In genomic region chr10:110229155-110229554, GRCh38 we compare ENCODE assay signal across 18 cellular contexts.
"Had no signal": no experiment of that assay in that cellular context is flagged by ENCODE, and none has a peak within 500 bp of the region (broad histone marks: within the 10 kb centered on the region; RNA-seq: fewer than 3 reads in every experiment).

No MANE protein-coding gene starts in this region.

- H3K27me3 ChIP-seq: foreskin keratinocyte, pancreas, spleen, thyroid gland had no signal

- H3K4me3 ChIP-seq: pancreas, spleen, thyroid gland had no signal

- H3K9me3 Mint-ChIP-seq: activated CD4-positive, alpha-beta memory T cell treated with anti-CD3 and anti-CD28 coated beads, Interleukin-2, amount 10 ng/mL, durations not matched to agents 7 days and 5 days; activated naive CD8-positive, alpha-beta T cell treated with anti-CD3 and anti-CD28 coated beads, Interleukin-2, amount 50 U/mL, for 24 hours; stimulated activated memory B cell treated with anti-CD40 and anti-IgM and Interleukin-4, amounts not matched to agents 10 μg/mL and 1 μg/mL and 100 μg/mL, for 72 hours; T-cell had no signal

- H3K27ac ChIP-seq: epithelial cell of prostate, foreskin keratinocyte, pancreas, spleen, thyroid gland had no signal

- ATAC-seq: activated CD8-positive, alpha-beta memory T cell treated with anti-CD3 and anti-CD28 coated beads, Interleukin-2, amount 10 ng/mL, durations not matched to agents 7 days and 5 days; activated naive CD8-positive, alpha-beta T cell treated with anti-CD3 and anti-CD28 coated beads, Interleukin-2, amount 50 U/mL, for 24 hours; foreskin keratinocyte; left lobe of liver; pancreas; stimulated activated memory B cell treated with anti-CD40 and anti-IgM and Interleukin-4, amounts not matched to agents 10 μg/mL and 1 μg/mL and 100 μg/mL, for 72 hours; T-cell had no signal

- H3K27me3 Mint-ChIP-seq: activated naive CD8-positive, alpha-beta T cell treated with anti-CD3 and anti-CD28 coated beads, Interleukin-2, amount 50 U/mL, for 24 hours; T-cell had no signal

- H3K4me1 ChIP-seq: foreskin keratinocyte had no signal

- DNase-seq: activated CD4-positive, alpha-beta memory T cell treated with anti-CD3 and anti-CD28 coated beads, Interleukin-2, amount 10 ng/mL, durations not matched to agents 7 days and 5 days; activated CD4-positive, alpha-beta T cell treated with anti-CD3 and anti-CD28 coated beads for 48 hours; activated CD4-positive, CD25-positive, alpha-beta regulatory T cell; activated CD8-positive, alpha-beta memory T cell treated with anti-CD3 and anti-CD28 coated beads, Interleukin-2, amount 10 ng/mL, durations not matched to agents 7 days and 5 days; activated naive CD4-positive, alpha-beta T cell treated with Interleukin-2 at 50 U/mL for 16 hours; activated naive CD8-positive, alpha-beta T cell treated with anti-CD3 and anti-CD28 coated beads, Interleukin-2, amount 50 U/mL, for 24 hours; anterior cingulate cortex; dermis blood vessel endothelial cell; foreskin keratinocyte; kidney; pancreas; spleen; stimulated activated CD4-positive, alpha-beta T cell treated with anti-CD3 and anti-CD28 coated beads, Interleukin-4, amount 100 ng/mL, for 4 hours; T-cell; thyroid gland had no signal

- H3K9me3 ChIP-seq: pancreas, spleen, thyroid gland had no signal

- H3K4me3 Mint-ChIP-seq: activated CD4-positive, alpha-beta memory T cell treated with anti-CD3 and anti-CD28 coated beads, Interleukin-2, amount 10 ng/mL, durations not matched to agents 7 days and 5 days; activated CD8-positive, alpha-beta memory T cell treated with anti-CD3 and anti-CD28 coated beads, Interleukin-2, amount 10 ng/mL, durations not matched to agents 7 days and 5 days; activated naive CD8-positive, alpha-beta T cell treated with anti-CD3 and anti-CD28 coated beads, Interleukin-2, amount 50 U/mL, for 24 hours; stimulated activated memory B cell treated with anti-CD40 and anti-IgM and Interleukin-4, amounts not matched to agents 10 μg/mL and 1 μg/mL and 100 μg/mL, for 72 hours had no signal

- H3K27ac Mint-ChIP-seq: activated CD4-positive, alpha-beta memory T cell treated with anti-CD3 and anti-CD28 coated beads, Interleukin-2, amount 10 ng/mL, durations not matched to agents 7 days and 5 days; activated CD8-positive, alpha-beta memory T cell treated with anti-CD3 and anti-CD28 coated beads, Interleukin-2, amount 10 ng/mL, durations not matched to agents 7 days and 5 days; T-cell had no signal
